In genomic region chr20:38673261-38673660, GRCh38 we compare ENCODE assay signal across 12 cellular contexts. TPM values are rescaled to one million over a fixed set of nuclear protein-coding genes. Genes with fewer than 3 reads are reported as not detected.
DNase-seq lines count a peak whose midpoint lies in the region; ATAC-seq and TF ChIP-seq lines count a peak whose summit lies in the region.
"Had no signal": no experiment of that assay in that cellular context is flagged by ENCODE, and none has a peak within 500 bp of the region (broad histone marks: within the 10 kb centered on the region; RNA-seq: fewer than 3 reads in every experiment).

No MANE protein-coding gene starts in this region.

- H3K9me3 ChIP-seq in WERI-Rb-1 (ENCODE audit: severe bottlenecking) (no peaks in the 10 kb centered on the region), fibroblast of lung (ENCODE audit: control insufficient read depth, insufficient read depth, low read depth, low read length) (no peaks in the 10 kb centered on the region)
- H3K9me3 ChIP-seq: spleen, stomach had no signal

- peak overlapping the region; percentile 93 for H3K4me2 ChIP-seq in fibroblast of lung (ENCODE audit: extremely low read depth, insufficient read depth, low read length)

- H3K27me3 Mint-ChIP-seq in activated CD8-positive, alpha-beta memory T cell treated with anti-CD3 and anti-CD28 coated beads, Interleukin-2, amount 10 ng/mL, durations not matched to agents 7 days and 5 days, result peaks cover 55% of the 10 kb centered on the region

- peaks cover 3% of the 10 kb centered on the region for H3K4me1 ChIP-seq in fibroblast of lung (ENCODE audit: control insufficient read depth, extremely low read depth, insufficient read depth, low read length)

- H3K27ac ChIP-seq in WERI-Rb-1 (no peak overlapping the region), fibroblast of lung (ENCODE audit: insufficient read depth, low read length) (no peak overlapping the region)
- H3K27ac ChIP-seq: spleen, stomach had no signal

- no peaks in the 10 kb centered on the region for H3K36me3 Mint-ChIP-seq in activated CD8-positive, alpha-beta memory T cell treated with anti-CD3 and anti-CD28 coated beads, Interleukin-2, amount 10 ng/mL, durations not matched to agents 7 days and 5 days

- no peaks in the 10 kb centered on the region for H3K9me3 Mint-ChIP-seq in activated CD8-positive, alpha-beta memory T cell treated with anti-CD3 and anti-CD28 coated beads, Interleukin-2, amount 10 ng/mL, durations not matched to agents 7 days and 5 days (ENCODE audit: low read depth)

- H3K4me3 ChIP-seq in WERI-Rb-1 (ENCODE audit: low read depth, low read length), result peak overlapping the region; percentile 61
- peak overlapping the region; percentile 52 to 65 (median 54) for H3K4me3 ChIP-seq in fibroblast of lung (replicated peaks in 1 of 4; ENCODE audit: control extremely low read depth in 1 of 4, insufficient read depth in 1 of 4, low read depth in 3 of 4, low read length in 4 of 4)
- peak overlapping the region; percentile 73 for H3K4me3 ChIP-seq in skeletal muscle cell (ENCODE audit: low read depth, low read length)

- H4K20me1 ChIP-seq in fibroblast of lung (ENCODE audit: control insufficient read depth, extremely low read depth, insufficient read depth, low read length), result no peaks in the 10 kb centered on the region

- no peak overlapping the region for H2AFZ ChIP-seq in fibroblast of lung (ENCODE audit: low read length)

- no peak overlapping the region for H3K9ac ChIP-seq in fibroblast of lung (ENCODE audit: insufficient read depth, low read length)

- no peaks in the 10 kb centered on the region for H3K79me2 ChIP-seq in fibroblast of lung (ENCODE audit: control insufficient read depth, insufficient read depth, low read length)

- no peak for TF ChIP-seq CTCF in WERI-Rb-1 (IDR thresholded peaks at IDR 0.05; ENCODE audit: low read depth, low read length)
- no peak for TF ChIP-seq CTCF in fibroblast of lung (conservative IDR thresholded peaks at IDR 0.05 in 1 of 2, IDR thresholded peaks at IDR 0.05 in 1 of 2; ENCODE audit: low read depth in 1 of 2, low read length in 2 of 2)

- no peak overlapping the region for H3K27ac Mint-ChIP-seq in activated CD8-positive, alpha-beta memory T cell treated with anti-CD3 and anti-CD28 coated beads, Interleukin-2, amount 10 ng/mL, durations not matched to agents 7 days and 5 days

- DNase-seq in activated CD8-positive, alpha-beta memory T cell treated with anti-CD3 and anti-CD28 coated beads, Interleukin-2, amount 10 ng/mL, durations not matched to agents 7 days and 5 days, result no peak
- DNase-seq in activated CD8-positive, alpha-beta memory T cell treated with anti-CD3 and anti-CD28 coated beads, Interleukin-2, amount 50 U/mL, for 4 hours, result no peak
- DNase-seq in WERI-Rb-1, result no peak
- no peak for DNase-seq in fibroblast of lung (ENCODE audit: low read depth in 2 of 2)
- DNase-seq in skeletal muscle cell (ENCODE audit: low read depth), result no peak
- no peak for DNase-seq in activated effector memory CD4-positive, alpha-beta T cell treated with Interleukin-2 at 50 U/mL for 16 hours
- DNase-seq in amniotic stem cell (lab: John Stamatoyannopoulos, UW), result no peak
- DNase-seq: KG1, spleen, stomach had no signal

- no peak for ATAC-seq in activated CD8-positive, alpha-beta memory T cell treated with anti-CD3 and anti-CD28 coated beads, Interleukin-2, amount 10 ng/mL, durations not matched to agents 7 days and 5 days
- ATAC-seq in HG03521 (IDR thresholded peaks at IDR 0.05; ENCODE audit: unreplicated experiment), result no peak

- peaks cover 8% of the 10 kb centered on the region for H3K4me1 Mint-ChIP-seq in activated CD8-positive, alpha-beta memory T cell treated with anti-CD3 and anti-CD28 coated beads, Interleukin-2, amount 10 ng/mL, durations not matched to agents 7 days and 5 days

- CTCF ChIA-PET in activated CD8-positive, alpha-beta memory T cell treated with anti-CD3 and anti-CD28 coated beads, Interleukin-2, amount 10 ng/mL, durations not matched to agents 7 days and 5 days (lab: Charles Lee), result interaction anchor here (0.9 to 1.5 kb wide), 4 partner anchors 15 to 75 kb away, joined by 3 to 5 read pairs (median 4); partner anchors contain the start of gene ACTR5

- H3K4me3 Mint-ChIP-seq in activated CD8-positive, alpha-beta memory T cell treated with anti-CD3 and anti-CD28 coated beads, Interleukin-2, amount 10 ng/mL, durations not matched to agents 7 days and 5 days, result peak overlapping the region; percentile 80

- no peaks in the 10 kb centered on the region for H3K36me3 ChIP-seq in WERI-Rb-1
- H3K36me3 ChIP-seq in fibroblast of lung (ENCODE audit: control insufficient read depth, insufficient read depth, low read length), result no peaks in the 10 kb centered on the region
- H3K36me3 ChIP-seq: spleen, stomach had no signal

- H3K27me3 ChIP-seq in WERI-Rb-1 (ENCODE audit: insufficient read depth, low read depth, severe bottlenecking) (no peaks in the 10 kb centered on the region), fibroblast of lung (ENCODE audit: control insufficient read depth, insufficient read depth, low read length) (peaks cover 8% of the 10 kb centered on the region)

RNA-seq across cellular contexts. Expression of gene SLC32A1, which starts 51.0 kb away (rescaled TPM):
- not detected for total RNA-seq in activated CD8-positive, alpha-beta memory T cell treated with anti-CD3 and anti-CD28 coated beads, Interleukin-2, amount 10 ng/mL, durations not matched to agents 7 days and 5 days
- not detected in 2 replicates for total RNA-seq in fibroblast of lung
- not detected in 2 replicates for polyA plus RNA-seq in fibroblast of lung
- not detected in 2 replicates for polyA plus RNA-seq in fibroblast of lung (2012)
- polyA minus RNA-seq in fibroblast of lung (ENCODE audit: low replicate concordance), result not detected in 2 replicates
- total RNA-seq: lower leg skin, spleen, stomach had no signal
- polyA plus RNA-seq: spleen, stomach had no signal
